Comparison of ENCODE assay signal across 22 cellular contexts in the genomic region with DNA sequence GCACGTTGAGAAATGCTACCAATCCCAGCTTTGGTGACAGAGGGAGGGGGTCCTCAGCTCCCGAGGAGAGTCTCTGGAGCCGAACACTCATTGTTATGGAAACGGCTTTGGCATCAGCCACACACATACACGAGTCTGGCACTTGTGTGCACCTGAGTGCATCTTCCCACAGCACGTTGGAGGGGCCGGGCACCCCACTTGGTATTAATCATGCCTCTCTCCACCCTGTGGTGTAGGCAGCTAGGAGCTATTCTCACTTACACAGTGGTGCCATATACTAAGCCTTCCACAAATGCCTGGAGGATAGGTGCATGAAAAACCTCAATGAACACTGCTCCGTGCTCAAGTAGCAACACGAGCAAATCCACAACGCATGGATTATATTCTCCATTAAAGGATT.
DNase-seq lines count a peak whose midpoint lies in the region; ATAC-seq, FAIRE-seq and TF ChIP-seq lines count a peak whose summit lies in the region.
"Had no signal": no experiment of that assay in that cellular context is flagged by ENCODE, and none has a peak within 500 bp of the region (broad histone marks: within the 10 kb centered on the region; RNA-seq: fewer than 3 reads in every experiment).

No MANE protein-coding gene starts in this region.

- no peak for FAIRE-seq in bronchial epithelial cell (lab: Jason Lieb, UNC)
- FAIRE-seq: A204.1, GM18507, K562 had no signal

- TF ChIP-seq CTCF in MCF 10A (IDR thresholded peaks at IDR 0.05; ENCODE audit: unreplicated experiment) (no peak), breast epithelium (IDR thresholded peaks at IDR 0.05) (no peak), bronchial epithelial cell (IDR thresholded peaks at IDR 0.05; ENCODE audit: insufficient read depth, low read length, severe bottlenecking) (no peak)

- CTCF ChIA-PET in MCF 10A (lab: Yijun Ruan, JAX): interaction anchor here (0.5 to 3.4 kb wide), 7 partner anchors 8 to 870 kb away, joined by 3 to 14 read pairs (median 4); no protein-coding TSS in a partner anchor

- no TSS peak for BruUV-seq in MCF 10A (replicated peaks; lab: Mats Ljungman, UMichigan)

- WGBS in aorta, 2 donors: 70 to 71% methylated on average over 10 of the region's 10 CpGs

- no peak overlapping the region for H3K27ac ChIP-seq in breast epithelium
- no peak overlapping the region for H3K27ac ChIP-seq in aorta (ENCODE audit: low read depth in 1 of 2, low read length in 2 of 2)
- H3K27ac ChIP-seq: testis, WERI-Rb-1 had no signal

- H3K36me3 ChIP-seq in breast epithelium (no peaks in the 10 kb centered on the region), bronchial epithelial cell (ENCODE audit: control insufficient read depth, insufficient read depth, low read length) (no peaks in the 10 kb centered on the region), aorta (ENCODE audit: control insufficient read depth in 1 of 2, insufficient read depth in 2 of 2, low read length in 1 of 2) (no peaks in the 10 kb centered on the region)
- H3K36me3 ChIP-seq: heart left ventricle, WERI-Rb-1 had no signal

- no peaks in the 10 kb centered on the region for H3K4me1 ChIP-seq in breast epithelium
- no peaks in the 10 kb centered on the region for H3K4me1 ChIP-seq in aorta (ENCODE audit: control insufficient read depth in 1 of 2, insufficient read depth in 2 of 2, low read length in 2 of 2)
- H3K4me1 ChIP-seq: testis had no signal

- peaks cover 17% of the 10 kb centered on the region for H3K4me1 Mint-ChIP-seq in MCF 10A (ENCODE audit: insufficient read depth, unreplicated experiment)
- peaks cover 6% of the 10 kb centered on the region for H3K4me1 Mint-ChIP-seq in activated T-helper 2 cell treated with anti-CD3 and anti-CD28 coated beads, Interferon-gamma antibody, Interleukin-2, Interleukin-4, amounts not matched to agents 10 μg/mL and 5 μg/mL and 100 μg/mL, durations not matched to agents 14 hours and 24 hours and 36 hours (ENCODE audit: low read depth)
- H3K4me1 Mint-ChIP-seq in stimulated activated naive B cell treated with anti-CD40 and anti-IgM and Interleukin-4, amounts not matched to agents 10 μg/mL and 1 μg/mL and 100 μg/mL, for 72 hours: no peaks in the 10 kb centered on the region
- H3K4me1 Mint-ChIP-seq: activated naive CD4-positive, alpha-beta T cell treated with anti-CD3 and anti-CD28 coated beads, Interleukin-2, amount 50 U/mL, for 24 hours; natural killer cell had no signal

- no peak for TF ChIP-seq POLR2A in breast epithelium (IDR thresholded peaks at IDR 0.05)

- no peaks in the 10 kb centered on the region for H3K27me3 ChIP-seq in breast epithelium
- no peaks in the 10 kb centered on the region for H3K27me3 ChIP-seq in bronchial epithelial cell (ENCODE audit: control insufficient read depth, insufficient read depth, low read length)
- H3K27me3 ChIP-seq in aorta (ENCODE audit: control insufficient read depth in 1 of 2, insufficient read depth in 2 of 2, low read length in 1 of 2): no peaks in the 10 kb centered on the region
- H3K27me3 ChIP-seq: heart left ventricle, testis had no signal

- peak overlapping the region; percentile 70 for H3K27ac Mint-ChIP-seq in MCF 10A (ENCODE audit: low read depth, unreplicated experiment)
- no peak overlapping the region for H3K27ac Mint-ChIP-seq in activated T-helper 2 cell treated with anti-CD3 and anti-CD28 coated beads, Interferon-gamma antibody, Interleukin-2, Interleukin-4, amounts not matched to agents 10 μg/mL and 5 μg/mL and 100 μg/mL, durations not matched to agents 14 hours and 24 hours and 36 hours
- H3K27ac Mint-ChIP-seq in stimulated activated naive B cell treated with anti-CD40 and anti-IgM and Interleukin-4, amounts not matched to agents 10 μg/mL and 1 μg/mL and 100 μg/mL, for 72 hours: no peak overlapping the region
- H3K27ac Mint-ChIP-seq: activated naive CD4-positive, alpha-beta T cell treated with anti-CD3 and anti-CD28 coated beads, Interleukin-2, amount 50 U/mL, for 24 hours; CD4-positive, alpha-beta T cell; natural killer cell had no signal

- H3K4me3 ChIP-seq in breast epithelium (no peak overlapping the region), bronchial epithelial cell (ENCODE audit: low read depth, low read length) (no peak overlapping the region), aorta (ENCODE audit: low read length in 2 of 2) (no peak overlapping the region)
- H3K4me3 ChIP-seq: heart left ventricle, K562, testis had no signal

- H3K27me3 Mint-ChIP-seq in MCF 10A (ENCODE audit: insufficient read depth, unreplicated experiment): no peaks in the 10 kb centered on the region
- no peaks in the 10 kb centered on the region for H3K27me3 Mint-ChIP-seq in activated T-helper 2 cell treated with anti-CD3 and anti-CD28 coated beads, Interferon-gamma antibody, Interleukin-2, Interleukin-4, amounts not matched to agents 10 μg/mL and 5 μg/mL and 100 μg/mL, durations not matched to agents 14 hours and 24 hours and 36 hours (ENCODE audit: low read depth)
- H3K27me3 Mint-ChIP-seq in stimulated activated naive B cell treated with anti-CD40 and anti-IgM and Interleukin-4, amounts not matched to agents 10 μg/mL and 1 μg/mL and 100 μg/mL, for 72 hours: no peaks in the 10 kb centered on the region
- H3K27me3 Mint-ChIP-seq: activated naive CD4-positive, alpha-beta T cell treated with anti-CD3 and anti-CD28 coated beads, Interleukin-2, amount 50 U/mL, for 24 hours; CD4-positive, alpha-beta T cell had no signal

- intact Hi-C loops in MCF 10A (cut with micrococcal nuclease): loop anchor here (2.0 kb wide), 1 partner anchor 266 kb away; no protein-coding TSS in a partner anchor
- intact Hi-C loops in breast epithelium (cut with DNase I; ENCODE audit: low total_unique reads): no loop called here
- intact Hi-C loops in aorta (cut with DNase I): loop anchor here in 1 of 2 donors (5.0 kb wide), 1 partner anchor 589 kb away; the partner anchor contains the start of gene SLIT3
- intact Hi-C loops in activated T-helper 2 cell treated with anti-CD3 and anti-CD28 coated beads, Interferon-gamma antibody, Interleukin-2, Interleukin-4, amounts not matched to agents 10 μg/mL and 5 μg/mL and 100 μg/mL, durations not matched to agents 14 hours and 24 hours and 36 hours (cut with micrococcal nuclease): no loop called here

- no peak for DNase-seq in MCF 10A (ENCODE audit: unreplicated experiment)
- no peak for DNase-seq in breast epithelium (ENCODE audit: low spot score in 2 of 2)
- DNase-seq in bronchial epithelial cell (ENCODE audit: low read depth): peak; percentile 41
- peak; percentile 36 for DNase-seq in left kidney (ENCODE audit: low read depth, low spot score)
- DNase-seq in aorta: no peak
- DNase-seq in activated T-helper 2 cell treated with anti-CD3 and anti-CD28 coated beads, Interferon-gamma antibody, Interleukin-2, Interleukin-4, amounts not matched to agents 10 μg/mL and 5 μg/mL and 100 μg/mL, durations not matched to agents 14 hours and 24 hours and 36 hours (ENCODE audit: low spot score): no peak
- DNase-seq in stimulated activated naive B cell treated with anti-CD40 and anti-IgM and Interleukin-4, amounts not matched to agents 10 μg/mL and 1 μg/mL and 100 μg/mL, for 72 hours: no peak
- DNase-seq: activated CD4-positive, alpha-beta T cell treated with anti-CD3 and anti-CD28 coated beads, Interleukin-2, amount 50 U/mL, for 4 hours; activated T-cell treated with anti-CD3 and anti-CD28 coated beads, Interleukin-2, amount 50 U/mL, for 1 hour; CD4-positive, alpha-beta T cell; natural killer cell; NCI-H2029 treated with DMSO at 0.1 percent for 48 hours; NCI-H510A; Right ventricle myocardium superior; testis; WERI-Rb-1 had no signal

- H3K9me3 ChIP-seq in breast epithelium: no peaks in the 10 kb centered on the region
- H3K9me3 ChIP-seq in aorta (ENCODE audit: control insufficient read depth, low read length): no peaks in the 10 kb centered on the region
- H3K9me3 ChIP-seq: heart left ventricle, testis had no signal

- ATAC-seq in aorta (ENCODE audit: low FRiP score) (peak; percentile 31), HG03039 (IDR thresholded peaks at IDR 0.05; ENCODE audit: unreplicated experiment) (no peak)
- no peak for ATAC-seq in stimulated activated naive B cell treated with anti-CD40 and anti-IgM and Interleukin-4, amounts not matched to agents 10 μg/mL and 1 μg/mL and 100 μg/mL, for 72 hours (replicated peaks)
- ATAC-seq: K562, natural killer cell had no signal

- H3K36me3 Mint-ChIP-seq in MCF 10A (ENCODE audit: insufficient read depth, unreplicated experiment): no peaks in the 10 kb centered on the region
- H3K36me3 Mint-ChIP-seq in activated T-helper 2 cell treated with anti-CD3 and anti-CD28 coated beads, Interferon-gamma antibody, Interleukin-2, Interleukin-4, amounts not matched to agents 10 μg/mL and 5 μg/mL and 100 μg/mL, durations not matched to agents 14 hours and 24 hours and 36 hours (ENCODE audit: low read depth): no peaks in the 10 kb centered on the region
- H3K36me3 Mint-ChIP-seq in stimulated activated naive B cell treated with anti-CD40 and anti-IgM and Interleukin-4, amounts not matched to agents 10 μg/mL and 1 μg/mL and 100 μg/mL, for 72 hours: no peaks in the 10 kb centered on the region
- H3K36me3 Mint-ChIP-seq: activated naive CD4-positive, alpha-beta T cell treated with anti-CD3 and anti-CD28 coated beads, Interleukin-2, amount 50 U/mL, for 24 hours; natural killer cell had no signal

- POLR2A ChIA-PET in MCF 10A (lab: Yijun Ruan, JAX): interaction anchor here (0.7 kb wide), 1 partner anchor 885 kb away, joined by 3 read pairs; no protein-coding TSS in a partner anchor

- H3K4me3 Mint-ChIP-seq in MCF 10A (ENCODE audit: unreplicated experiment): no peak overlapping the region
- H3K4me3 Mint-ChIP-seq in activated T-helper 2 cell treated with anti-CD3 and anti-CD28 coated beads, Interferon-gamma antibody, Interleukin-2, Interleukin-4, amounts not matched to agents 10 μg/mL and 5 μg/mL and 100 μg/mL, durations not matched to agents 14 hours and 24 hours and 36 hours (ENCODE audit: low read depth): no peak overlapping the region
- H3K4me3 Mint-ChIP-seq in stimulated activated naive B cell treated with anti-CD40 and anti-IgM and Interleukin-4, amounts not matched to agents 10 μg/mL and 1 μg/mL and 100 μg/mL, for 72 hours: no peak overlapping the region
- H3K4me3 Mint-ChIP-seq: activated naive CD4-positive, alpha-beta T cell treated with anti-CD3 and anti-CD28 coated beads, Interleukin-2, amount 50 U/mL, for 24 hours; CD4-positive, alpha-beta T cell; natural killer cell had no signal

- H3K9me3 Mint-ChIP-seq in MCF 10A (ENCODE audit: unreplicated experiment): no peaks in the 10 kb centered on the region
- H3K9me3 Mint-ChIP-seq in activated T-helper 2 cell treated with anti-CD3 and anti-CD28 coated beads, Interferon-gamma antibody, Interleukin-2, Interleukin-4, amounts not matched to agents 10 μg/mL and 5 μg/mL and 100 μg/mL, durations not matched to agents 14 hours and 24 hours and 36 hours: no peaks in the 10 kb centered on the region
- no peaks in the 10 kb centered on the region for H3K9me3 Mint-ChIP-seq in stimulated activated naive B cell treated with anti-CD40 and anti-IgM and Interleukin-4, amounts not matched to agents 10 μg/mL and 1 μg/mL and 100 μg/mL, for 72 hours
- H3K9me3 Mint-ChIP-seq: activated naive CD4-positive, alpha-beta T cell treated with anti-CD3 and anti-CD28 coated beads, Interleukin-2, amount 50 U/mL, for 24 hours; CD4-positive, alpha-beta T cell; natural killer cell had no signal

Comparison
In these comparisons a context has a peak if more than half of its experiments do, and no peak if none do; other contexts are left out.
1. DNase-seq: peak in bronchial epithelial cell (single experiment) and left kidney (single experiment); none in MCF 10A (single experiment), breast epithelium (0 of 2), aorta (0 of 2), activated T-helper 2 cell treated with anti-CD3 and anti-CD28 coated beads, Interferon-gamma antibody, Interleukin-2, Interleukin-4, amounts not matched to agents 10 μg/mL and 5 μg/mL and 100 μg/mL, durations not matched to agents 14 hours and 24 hours and 36 hours (single experiment) and stimulated activated naive B cell treated with anti-CD40 and anti-IgM and Interleukin-4, amounts not matched to agents 10 μg/mL and 1 μg/mL and 100 μg/mL, for 72 hours (single experiment).